1 cellular context compared by ENCODE assay signal in the genomic region with DNA sequence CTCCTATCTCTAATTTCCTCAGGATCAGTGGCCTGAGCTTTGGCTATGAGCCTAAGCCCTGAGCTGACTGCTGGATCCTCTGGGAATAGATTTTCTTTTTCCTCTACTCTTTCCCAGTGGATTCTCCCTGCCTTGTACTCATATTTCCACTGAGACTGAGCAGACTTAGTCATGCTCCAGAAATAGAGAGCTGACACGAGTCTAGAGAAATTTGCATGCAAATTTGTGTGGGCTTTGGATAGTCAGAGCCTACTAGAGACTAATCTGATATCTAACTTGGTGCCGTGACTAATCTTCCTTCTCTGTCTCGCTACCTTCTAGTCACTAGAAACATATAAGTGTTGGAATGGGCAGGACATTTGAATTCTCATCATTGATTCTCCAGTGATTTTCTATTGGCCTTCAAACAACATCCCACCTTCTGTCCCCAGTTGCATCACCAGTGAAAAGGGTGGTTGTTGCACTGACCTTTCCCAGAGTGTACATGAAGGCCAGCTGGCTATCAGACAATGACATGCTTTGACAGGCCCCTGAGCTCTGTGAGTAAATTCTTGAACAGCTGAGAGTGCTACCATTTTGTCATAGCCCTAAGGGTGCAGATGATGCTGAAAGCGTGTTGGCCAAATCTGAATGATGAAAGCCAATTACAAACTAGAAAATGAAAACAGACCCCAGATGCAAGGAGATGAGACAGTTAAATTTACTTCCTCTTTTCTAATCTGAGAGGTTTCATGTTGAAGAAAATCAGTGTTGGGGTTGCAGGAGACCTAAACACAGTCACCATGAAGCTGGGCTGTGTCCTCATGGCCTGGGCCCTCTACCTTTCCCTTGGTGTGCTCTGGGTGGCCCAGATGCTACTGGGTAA.
TF ChIP-seq lines count a peak whose summit lies in the region.

A gene with protein sequence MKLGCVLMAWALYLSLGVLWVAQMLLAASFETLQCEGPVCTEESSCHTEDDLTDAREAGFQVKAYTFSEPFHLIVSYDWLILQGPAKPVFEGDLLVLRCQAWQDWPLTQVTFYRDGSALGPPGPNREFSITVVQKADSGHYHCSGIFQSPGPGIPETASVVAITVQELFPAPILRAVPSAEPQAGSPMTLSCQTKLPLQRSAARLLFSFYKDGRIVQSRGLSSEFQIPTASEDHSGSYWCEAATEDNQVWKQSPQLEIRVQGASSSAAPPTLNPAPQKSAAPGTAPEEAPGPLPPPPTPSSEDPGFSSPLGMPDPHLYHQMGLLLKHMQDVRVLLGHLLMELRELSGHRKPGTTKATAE (plus strand): TSS at position 747 of the 865 bp plus-strand sequence. CDS start 36 bp downstream, at position 783.

TF ChIP-seq in K562, 482 proteins besides CTCF, POLR2A, EP300 and RAD21 (continued from another document and continues in another):
- TF ChIP-seq HOMEZ (CRISPR knock-in tag; IDR thresholded peaks at IDR 0.05): no peak
- TF ChIP-seq IRF2 (CRISPR knock-in tag; IDR thresholded peaks at IDR 0.05): no peak
- no peak for TF ChIP-seq POU5F1 (IDR thresholded peaks at IDR 0.05; ENCODE audit: borderline replicate concordance, low read depth, low read length, partially characterized antibody)
- 0 out of 2 replicates have a peak, but pooled peaks have one; percentile 15 for TF ChIP-seq MECOM (CRISPR knock-in tag; IDR thresholded peaks at IDR 0.05)
- TF ChIP-seq CXXC5 (CRISPR knock-in tag; IDR thresholded peaks at IDR 0.05): no peak
- no peak for TF ChIP-seq EWSR1 (IDR thresholded peaks at IDR 0.05; ENCODE audit: borderline replicate concordance, low read depth, partially characterized antibody)
- no peak for TF ChIP-seq CBX8 (IDR thresholded peaks at IDR 0.05; ENCODE audit: borderline replicate concordance, extremely low read depth, low read depth, low read length, poor library complexity, severe bottlenecking)
- TF ChIP-seq ZNF75A (CRISPR knock-in tag; IDR thresholded peaks at IDR 0.05): no peak
- TF ChIP-seq KLF1 (tag; IDR thresholded peaks at IDR 0.05): no peak
- peak; percentile 58; the same call in 1 of the 2 replicates for TF ChIP-seq ATF7 (IDR thresholded peaks at IDR 0.05)
- TF ChIP-seq CCNT2 (IDR thresholded peaks at IDR 0.05; ENCODE audit: borderline replicate concordance, extremely low read depth, insufficient read length, low read depth, low read length): no peak
- peak; percentile 72; the same call in 1 of the 2 replicates for TF ChIP-seq SMARCA4 (IDR thresholded peaks at IDR 0.05)
- 0 out of 2 replicates have a peak, but pooled peaks have one; percentile 8 for TF ChIP-seq POLR2H (tag; IDR thresholded peaks at IDR 0.05; ENCODE audit: low read depth)
- TF ChIP-seq ADNP (tag; IDR thresholded peaks at IDR 0.05): no peak
- TF ChIP-seq PURB (CRISPR knock-in tag; IDR thresholded peaks at IDR 0.05; ENCODE audit: low read depth): no peak
- TF ChIP-seq ZNF431 (CRISPR knock-in tag; IDR thresholded peaks at IDR 0.05): no peak
- TF ChIP-seq, protein P1, sequence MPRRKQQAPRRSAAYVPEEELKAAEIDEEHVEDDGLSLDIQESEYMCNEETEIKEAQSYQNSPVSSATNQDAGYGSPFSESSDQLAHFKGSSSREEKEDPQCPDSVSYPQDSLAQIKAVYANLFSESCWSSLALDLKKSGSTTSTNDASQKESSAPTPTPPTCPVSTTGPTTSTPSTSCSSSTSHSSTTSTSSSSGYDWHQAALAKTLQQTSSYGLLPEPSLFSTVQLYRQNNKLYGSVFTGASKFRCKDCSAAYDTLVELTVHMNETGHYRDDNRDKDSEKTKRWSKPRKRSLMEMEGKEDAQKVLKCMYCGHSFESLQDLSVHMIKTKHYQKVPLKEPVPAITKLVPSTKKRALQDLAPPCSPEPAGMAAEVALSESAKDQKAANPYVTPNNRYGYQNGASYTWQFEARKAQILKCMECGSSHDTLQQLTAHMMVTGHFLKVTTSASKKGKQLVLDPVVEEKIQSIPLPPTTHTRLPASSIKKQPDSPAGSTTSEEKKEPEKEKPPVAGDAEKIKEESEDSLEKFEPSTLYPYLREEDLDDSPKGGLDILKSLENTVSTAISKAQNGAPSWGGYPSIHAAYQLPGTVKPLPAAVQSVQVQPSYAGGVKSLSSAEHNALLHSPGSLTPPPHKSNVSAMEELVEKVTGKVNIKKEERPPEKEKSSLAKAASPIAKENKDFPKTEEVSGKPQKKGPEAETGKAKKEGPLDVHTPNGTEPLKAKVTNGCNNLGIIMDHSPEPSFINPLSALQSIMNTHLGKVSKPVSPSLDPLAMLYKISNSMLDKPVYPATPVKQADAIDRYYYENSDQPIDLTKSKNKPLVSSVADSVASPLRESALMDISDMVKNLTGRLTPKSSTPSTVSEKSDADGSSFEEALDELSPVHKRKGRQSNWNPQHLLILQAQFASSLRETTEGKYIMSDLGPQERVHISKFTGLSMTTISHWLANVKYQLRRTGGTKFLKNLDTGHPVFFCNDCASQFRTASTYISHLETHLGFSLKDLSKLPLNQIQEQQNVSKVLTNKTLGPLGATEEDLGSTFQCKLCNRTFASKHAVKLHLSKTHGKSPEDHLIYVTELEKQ (CRISPR knock-in tag; IDR thresholded peaks at IDR 0.05): no peak
- TF ChIP-seq RBM25 (IDR thresholded peaks at IDR 0.05; ENCODE audit: low read depth, low read length, severe bottlenecking): no peak
- no peak for TF ChIP-seq ZNF384 (IDR thresholded peaks at IDR 0.05; ENCODE audit: low read depth, low read length)
- no peak for TF ChIP-seq ZNF583 (CRISPR knock-in tag; IDR thresholded peaks at IDR 0.05)
- TF ChIP-seq ZNF165 (CRISPR knock-in tag; IDR thresholded peaks at IDR 0.05; ENCODE audit: borderline replicate concordance): no peak
- 0 out of 2 replicates have a peak, but pooled peaks have one; percentile 43 for TF ChIP-seq ARID4B (CRISPR knock-in tag; IDR thresholded peaks at IDR 0.05)
- no peak for TF ChIP-seq GTF2A2 (tag; IDR thresholded peaks at IDR 0.05)
- no peak for TF ChIP-seq ZNF24 (IDR thresholded peaks at IDR 0.05)
- no peak for TF ChIP-seq MED1 (CRISPR knock-in tag; IDR thresholded peaks at IDR 0.05; ENCODE audit: borderline replicate concordance)
- no peak for TF ChIP-seq IRF9 (tag; IDR thresholded peaks at IDR 0.05)
- TF ChIP-seq ASH1L (IDR thresholded peaks at IDR 0.05; ENCODE audit: borderline replicate concordance, low read depth, partially characterized antibody): no peak
- no peak for TF ChIP-seq CREB1 (IDR thresholded peaks at IDR 0.05)
- TF ChIP-seq CREB1 (CRISPR knock-in tag; IDR thresholded peaks at IDR 0.05): peak; percentile 37; the same call in 1 of the 2 replicates
- no peak for TF ChIP-seq CHD1 (IDR thresholded peaks at IDR 0.05; ENCODE audit: low read length)
- no peak for TF ChIP-seq PRMT5 (CRISPR knock-in tag; IDR thresholded peaks at IDR 0.05)
- no peak for TF ChIP-seq ZFPM2 (CRISPR knock-in tag; IDR thresholded peaks at IDR 0.05)
- TF ChIP-seq ZNF324 (CRISPR knock-in tag; IDR thresholded peaks at IDR 0.05): no peak
- TF ChIP-seq ZNF696 (CRISPR knock-in tag; conservative IDR thresholded peaks at IDR 0.05): no peak
- no peak for TF ChIP-seq ATF6 (CRISPR knock-in tag; IDR thresholded peaks at IDR 0.05)
